23 cellular contexts compared by ENCODE assay signal in genomic region chr14:56349942-56350341, GRCh38.
"Had no signal": no experiment of that assay in that cellular context is flagged by ENCODE, and none has a peak within 500 bp of the region (broad histone marks: within the 10 kb centered on the region; RNA-seq: fewer than 3 reads in every experiment).

No MANE protein-coding gene starts in this region.

- H3K36me3 ChIP-seq: colonic mucosa had no signal

- H3K27me3 ChIP-seq: body of pancreas, colonic mucosa had no signal

- H3K4me3 ChIP-seq: body of pancreas, colonic mucosa had no signal

- H3K4me1 ChIP-seq: body of pancreas, colonic mucosa had no signal

- H3K9me3 ChIP-seq: body of pancreas, colonic mucosa had no signal

- ATAC-seq: activated CD4-positive, CD25-positive, alpha-beta regulatory T cell treated with anti-CD3 and anti-CD28 coated beads, Interleukin-2, amount 50 U/mL, for 24 hours; activated CD8-positive, alpha-beta memory T cell treated with anti-CD3 and anti-CD28 coated beads, Interleukin-2, amount 10 ng/mL, durations not matched to agents 7 days and 5 days; activated CD8-positive, alpha-beta T cell treated with anti-CD3 and anti-CD28 coated beads, Interleukin-2, amount 10 ng/mL, durations not matched to agents 7 days and 5 days; activated naive CD4-positive, alpha-beta T cell treated with anti-CD3 and anti-CD28 coated beads, Interleukin-2, amount 50 U/mL, for 72 hours; activated T-cell treated with anti-CD3 and anti-CD28 coated beads, Interleukin-2, amount 50 U/mL, for 72 hours; body of pancreas; esophagus mucosa had no signal

- H3K27ac ChIP-seq: body of pancreas, colonic mucosa had no signal

- DNase-seq: activated B cell treated with CpG ODN at 0.5 μM for 24 hours; activated CD4-positive, alpha-beta memory T cell treated with anti-CD3 and anti-CD28 coated beads for 36 hours; activated CD4-positive, alpha-beta T cell treated with anti-CD3 and anti-CD28 coated beads for 48 hours; activated CD8-positive, alpha-beta memory T cell treated with anti-CD3 and anti-CD28 coated beads, Interleukin-2, amount 10 ng/mL, durations not matched to agents 7 days and 5 days; activated CD8-positive, alpha-beta memory T cell treated with anti-CD3 and anti-CD28 coated beads, Interleukin-2, amount 50 U/mL, for 4 hours; activated CD8-positive, alpha-beta T cell treated with anti-CD3 and anti-CD28 coated beads, Interleukin-2, amount 10 ng/mL, durations not matched to agents 7 days and 5 days; activated gamma-delta T cell; activated naive CD4-positive, alpha-beta T cell; activated naive CD4-positive, alpha-beta T cell treated with anti-CD3 and anti-CD28 coated beads, Interleukin-2, amount 10 ng/mL, durations not matched to agents 7 days and 5 days; activated T-cell treated with anti-CD3 and anti-CD28 coated beads, Interleukin-2, amount 50 U/mL, for 24 hours; activated T-cell treated with anti-CD3 and anti-CD28 coated beads, Interleukin-2, amount 50 U/mL, for 72 hours; amniotic stem cell; body of pancreas; caudate nucleus; cerebellar nuclear complex; colonic mucosa; effector CD8-positive, alpha-beta T cell; foreskin fibroblast; head of caudate nucleus; T-helper 2 cell had no signal
